1 cellular context compared by ENCODE assay signal in the genomic region with DNA sequence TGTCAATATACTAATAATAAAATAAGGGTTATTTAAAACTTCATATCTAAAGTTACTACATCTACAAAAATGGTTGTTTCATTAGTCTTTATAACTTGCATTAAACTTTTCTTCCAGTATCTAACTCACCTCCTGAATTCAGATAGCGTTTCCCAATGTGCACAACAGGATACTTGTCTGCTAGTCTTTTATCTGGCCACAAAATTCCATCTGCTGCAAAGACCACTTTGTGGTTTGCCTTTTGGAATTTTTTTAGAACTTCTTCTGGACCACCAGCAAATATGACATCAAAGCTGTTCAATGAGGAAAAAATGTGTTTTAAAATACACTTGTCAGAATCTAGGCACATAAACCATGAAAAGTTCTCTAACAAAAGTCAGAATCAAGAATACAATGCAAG.
TF ChIP-seq lines count a peak whose summit lies in the region.

No MANE protein-coding gene starts in this region.

TF ChIP-seq in WTC11, 78 proteins besides CTCF, POLR2A, EP300 and RAD21 (continued from another document):
- TF ChIP-seq ZNF532 (CRISPR knock-in tag; IDR thresholded peaks at IDR 0.05; ENCODE audit: borderline replicate concordance) (no peak), ZMAT4 (CRISPR knock-in tag; IDR thresholded peaks at IDR 0.05) (no peak), IRF1 (CRISPR knock-in tag; IDR thresholded peaks at IDR 0.05) (no peak)
